Comparison of ENCODE assay signal across 7 cellular contexts in genomic region chr7:2019693-2020511, GRCh38.
DNase-seq lines count a peak whose midpoint lies in the region; ATAC-seq, FAIRE-seq and TF ChIP-seq lines count a peak whose summit lies in the region.

No MANE protein-coding gene starts in this region.

- H3K4me3 ChIP-seq in smooth muscle cell: no peak overlapping the region
- no peak overlapping the region for H3K4me3 ChIP-seq in PC-3 (ENCODE audit: low read length)

- no peaks in the 10 kb centered on the region for H3K27me3 ChIP-seq in smooth muscle cell (ENCODE audit: low read depth)
- H3K27me3 ChIP-seq in PC-3 (ENCODE audit: low read length): no peaks in the 10 kb centered on the region

- H3K9ac ChIP-seq in smooth muscle cell (ENCODE audit: low read depth) (no peak overlapping the region), PC-3 (ENCODE audit: low read length) (no peak overlapping the region)

- ATAC-seq in PC-3: no peak

- H3K4me1 Mint-ChIP-seq in nephron progenitor cell: peaks cover 46% of the 10 kb centered on the region

- H2AFZ ChIP-seq in smooth muscle cell (ENCODE audit: low read depth) (no peak overlapping the region), PC-3 (ENCODE audit: low read length) (no peak overlapping the region)

- POLR2A ChIA-PET in PC-3 (lab: Charles Lee; ENCODE audit: unreplicated experiment): no interaction called here

- FAIRE-seq in HTR-8/SVneo (lab: Jason Lieb, UNC): peak; percentile 69

- H3K27ac Mint-ChIP-seq in nephron progenitor cell: no peak overlapping the region

- no peak overlapping the region for H3K4me3 Mint-ChIP-seq in nephron progenitor cell

- H3K9me2 ChIP-seq in PC-3 (replicated peaks; ENCODE audit: low read length): no peaks in the 10 kb centered on the region

- H3K27me3 Mint-ChIP-seq in nephron progenitor cell (ENCODE audit: low read depth, poor library complexity): no peaks in the 10 kb centered on the region

- peak; percentile 59 for DNase-seq in GM19238 (ENCODE audit: insufficient read length, low spot score)
- DNase-seq in HTR-8/SVneo (ENCODE audit: insufficient read length, low spot score): no peak
- peak; percentile 21 for DNase-seq in activated T-cell treated with anti-CD3 and anti-CD28 coated beads for 48 hours (ENCODE audit: low read depth)
- peak; percentile 86 for DNase-seq in cardiac septum (ENCODE audit: low spot score)
- no peak for DNase-seq in smooth muscle cell (lab: John Stamatoyannopoulos, UW; ENCODE audit: unreplicated experiment)
- no peak for DNase-seq in nephron progenitor cell
- DNase-seq in PC-3: no peak

- CTCF ChIA-PET in PC-3 (lab: Charles Lee): no interaction called here

- H4K20me1 ChIP-seq in smooth muscle cell (ENCODE audit: low read depth): peaks cover 24% of the 10 kb centered on the region
- H4K20me1 ChIP-seq in PC-3 (ENCODE audit: low read length): no peaks in the 10 kb centered on the region

- H3K4me1 ChIP-seq in smooth muscle cell (ENCODE audit: low read depth) (peaks cover 6% of the 10 kb centered on the region), PC-3 (ENCODE audit: insufficient read depth, low read length) (0 out of 2 replicates have a peak, but pooled peaks cover 4% of the 10 kb centered on the region)

- peaks cover 22% of the 10 kb centered on the region for H3K36me3 Mint-ChIP-seq in nephron progenitor cell (ENCODE audit: low read depth)

- TF ChIP-seq CTCF in smooth muscle cell (IDR thresholded peaks at IDR 0.05; ENCODE audit: borderline replicate concordance, insufficient read depth, poor library complexity, severe bottlenecking) (no peak), nephron progenitor cell (IDR thresholded peaks at IDR 0.05) (no peak), PC-3 (conservative IDR thresholded peaks at IDR 0.05; ENCODE audit: low read depth, low read length) (no peak)

- H3K4me2 ChIP-seq in smooth muscle cell: peak overlapping the region; percentile 64
- H3K4me2 ChIP-seq in PC-3 (ENCODE audit: low read length): no peak overlapping the region

- H3K36me3 ChIP-seq in smooth muscle cell (ENCODE audit: low read depth) (no peaks in the 10 kb centered on the region), PC-3 (ENCODE audit: low read depth, low read length) (peaks cover under 1% of the 10 kb centered on the region; the same call in 1 of the 2 replicates)

- 82% methylated on average over 41 of the region's 44 CpGs for WGBS in smooth muscle cell (ENCODE audit: low lambda C conversion rate)

- intact Hi-C loops in cardiac septum (cut with DNase I) (no loop called here), PC-3 (cut with micrococcal nuclease) (no loop called here)

- H3F3A ChIP-seq in smooth muscle cell (ENCODE audit: low read depth): peaks cover 4% of the 10 kb centered on the region
- no peaks in the 10 kb centered on the region for H3F3A ChIP-seq in PC-3 (ENCODE audit: low read length, unreplicated experiment)

- no TSS peak for BruUV-seq in PC-3 (replicated peaks; lab: Mats Ljungman, UMichigan)

- H3K9me3 ChIP-seq in smooth muscle cell (replicated peaks; ENCODE audit: low read depth) (peaks cover 2% of the 10 kb centered on the region), PC-3 (ENCODE audit: low read length) (no peaks in the 10 kb centered on the region)

- peaks cover 4% of the 10 kb centered on the region for H3K79me2 ChIP-seq in smooth muscle cell (ENCODE audit: low read depth)
- no peaks in the 10 kb centered on the region for H3K79me2 ChIP-seq in PC-3 (ENCODE audit: low read length)

- H3K9me3 Mint-ChIP-seq in nephron progenitor cell: peaks cover 24% of the 10 kb centered on the region

- peak overlapping the region; percentile 76 for H3K27ac ChIP-seq in smooth muscle cell (ENCODE audit: low read depth)
- no peak overlapping the region for H3K27ac ChIP-seq in PC-3 (ENCODE audit: low read length)

Comparison
In these comparisons a context has a peak if more than half of its experiments do, and no peak if none do; other contexts are left out.
1. DNase-seq: peak in GM19238 (single experiment), activated T-cell treated with anti-CD3 and anti-CD28 coated beads for 48 hours (single experiment) and cardiac septum (single experiment); none in HTR-8/SVneo (single experiment), smooth muscle cell (single experiment), nephron progenitor cell (single experiment) and PC-3 (single experiment).